In the genomic region with DNA sequence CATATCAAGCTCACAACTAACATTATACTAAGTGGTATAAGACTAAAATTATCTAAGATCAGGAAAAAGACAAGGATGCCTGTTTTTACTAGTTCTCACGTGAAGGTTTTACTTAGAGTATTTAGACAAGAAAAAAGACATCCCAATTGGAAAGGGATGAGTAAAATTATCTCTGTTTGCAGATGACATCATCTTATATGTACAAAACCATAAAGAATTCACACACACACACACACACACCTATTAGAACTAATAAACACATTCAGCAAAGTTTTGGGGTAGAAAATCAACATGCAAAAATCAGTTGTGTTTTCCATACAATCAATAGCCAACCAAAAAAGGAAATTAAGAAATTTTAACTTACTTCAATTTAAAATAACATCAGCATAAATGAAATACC, we compare ENCODE assay signal across 3 cellular contexts.
TF ChIP-seq lines count a peak whose summit lies in the region.

No MANE protein-coding gene starts in this region.

TF ChIP-seq in HepG2, 621 proteins besides CTCF, POLR2A, EP300 and RAD21:
- TF ChIP-seq ATF7 (IDR thresholded peaks at IDR 0.05) (peak; percentile 92), ATF7 (CRISPR knock-in tag; IDR thresholded peaks at IDR 0.05) (no peak), SIN3B (IDR thresholded peaks at IDR 0.05; ENCODE audit: low read length) (no peak), FOXA3 (CRISPR knock-in tag; IDR thresholded peaks at IDR 0.05) (no peak), SYNCRIP (IDR thresholded peaks at IDR 0.05; ENCODE audit: insufficient read depth, low read depth, low read length) (no peak), ZNF441 (CRISPR knock-in tag; IDR thresholded peaks at IDR 0.05; ENCODE audit: borderline replicate concordance) (no peak)

TF ChIP-seq in GM23338, 12 proteins besides CTCF, POLR2A, EP300 and RAD21:
- TF ChIP-seq, protein P1, sequence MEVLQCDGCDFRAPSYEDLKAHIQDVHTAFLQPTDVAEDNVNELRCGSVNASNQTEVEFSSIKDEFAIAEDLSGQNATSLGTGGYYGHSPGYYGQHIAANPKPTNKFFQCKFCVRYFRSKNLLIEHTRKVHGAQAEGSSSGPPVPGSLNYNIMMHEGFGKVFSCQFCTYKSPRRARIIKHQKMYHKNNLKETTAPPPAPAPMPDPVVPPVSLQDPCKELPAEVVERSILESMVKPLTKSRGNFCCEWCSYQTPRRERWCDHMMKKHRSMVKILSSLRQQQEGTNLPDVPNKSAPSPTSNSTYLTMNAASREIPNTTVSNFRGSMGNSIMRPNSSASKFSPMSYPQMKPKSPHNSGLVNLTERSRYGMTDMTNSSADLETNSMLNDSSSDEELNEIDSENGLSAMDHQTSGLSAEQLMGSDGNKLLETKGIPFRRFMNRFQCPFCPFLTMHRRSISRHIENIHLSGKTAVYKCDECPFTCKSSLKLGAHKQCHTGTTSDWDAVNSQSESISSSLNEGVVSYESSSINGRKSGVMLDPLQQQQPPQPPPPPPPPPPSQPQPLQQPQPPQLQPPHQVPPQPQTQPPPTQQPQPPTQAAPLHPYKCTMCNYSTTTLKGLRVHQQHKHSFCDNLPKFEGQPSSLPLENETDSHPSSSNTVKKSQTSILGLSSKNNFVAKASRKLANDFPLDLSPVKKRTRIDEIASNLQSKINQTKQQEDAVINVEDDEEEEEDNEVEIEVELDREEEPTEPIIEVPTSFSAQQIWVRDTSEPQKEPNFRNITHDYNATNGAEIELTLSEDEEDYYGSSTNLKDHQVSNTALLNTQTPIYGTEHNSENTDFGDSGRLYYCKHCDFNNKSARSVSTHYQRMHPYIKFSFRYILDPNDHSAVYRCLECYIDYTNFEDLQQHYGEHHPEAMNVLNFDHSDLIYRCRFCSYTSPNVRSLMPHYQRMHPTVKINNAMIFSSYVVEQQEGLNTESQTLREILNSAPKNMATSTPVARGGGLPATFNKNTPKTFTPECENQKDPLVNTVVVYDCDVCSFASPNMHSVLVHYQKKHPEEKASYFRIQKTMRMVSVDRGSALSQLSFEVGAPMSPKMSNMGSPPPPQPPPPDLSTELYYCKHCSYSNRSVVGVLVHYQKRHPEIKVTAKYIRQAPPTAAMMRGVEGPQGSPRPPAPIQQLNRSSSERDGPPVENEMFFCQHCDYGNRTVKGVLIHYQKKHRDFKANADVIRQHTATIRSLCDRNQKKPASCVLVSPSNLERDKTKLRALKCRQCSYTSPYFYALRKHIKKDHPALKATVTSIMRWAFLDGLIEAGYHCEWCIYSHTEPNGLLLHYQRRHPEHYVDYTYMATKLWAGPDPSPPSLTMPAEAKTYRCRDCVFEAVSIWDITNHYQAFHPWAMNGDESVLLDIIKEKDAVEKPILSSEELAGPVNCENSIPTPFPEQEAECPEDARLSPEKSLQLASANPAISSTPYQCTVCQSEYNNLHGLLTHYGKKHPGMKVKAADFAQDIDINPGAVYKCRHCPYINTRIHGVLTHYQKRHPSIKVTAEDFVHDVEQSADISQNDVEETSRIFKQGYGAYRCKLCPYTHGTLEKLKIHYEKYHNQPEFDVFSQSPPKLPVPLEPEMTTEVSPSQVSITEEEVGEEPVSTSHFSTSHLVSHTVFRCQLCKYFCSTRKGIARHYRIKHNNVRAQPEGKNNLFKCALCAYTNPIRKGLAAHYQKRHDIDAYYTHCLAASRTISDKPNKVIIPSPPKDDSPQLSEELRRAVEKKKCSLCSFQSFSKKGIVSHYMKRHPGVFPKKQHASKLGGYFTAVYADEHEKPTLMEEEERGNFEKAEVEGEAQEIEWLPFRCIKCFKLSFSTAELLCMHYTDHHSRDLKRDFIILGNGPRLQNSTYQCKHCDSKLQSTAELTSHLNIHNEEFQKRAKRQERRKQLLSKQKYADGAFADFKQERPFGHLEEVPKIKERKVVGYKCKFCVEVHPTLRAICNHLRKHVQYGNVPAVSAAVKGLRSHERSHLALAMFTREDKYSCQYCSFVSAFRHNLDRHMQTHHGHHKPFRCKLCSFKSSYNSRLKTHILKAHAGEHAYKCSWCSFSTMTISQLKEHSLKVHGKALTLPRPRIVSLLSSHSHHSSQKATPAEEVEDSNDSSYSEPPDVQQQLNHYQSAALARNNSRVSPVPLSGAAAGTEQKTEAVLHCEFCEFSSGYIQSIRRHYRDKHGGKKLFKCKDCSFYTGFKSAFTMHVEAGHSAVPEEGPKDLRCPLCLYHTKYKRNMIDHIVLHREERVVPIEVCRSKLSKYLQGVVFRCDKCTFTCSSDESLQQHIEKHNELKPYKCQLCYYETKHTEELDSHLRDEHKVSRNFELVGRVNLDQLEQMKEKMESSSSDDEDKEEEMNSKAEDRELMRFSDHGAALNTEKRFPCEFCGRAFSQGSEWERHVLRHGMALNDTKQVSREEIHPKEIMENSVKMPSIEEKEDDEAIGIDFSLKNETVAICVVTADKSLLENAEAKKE (CRISPR knock-in tag; IDR thresholded peaks at IDR 0.05), result no peak

TF ChIP-seq in HEK293, 187 proteins besides CTCF, POLR2A, EP300 and RAD21:
- no peak for TF ChIP-seq ZNF521 (tag by site-specific recombination; IDR thresholded peaks at IDR 0.05)
- peak; percentile 28; the same call in 1 of the 2 replicates for TF ChIP-seq ATF2 (tag by site-specific recombination; IDR thresholded peaks at IDR 0.05; ENCODE audit: low read depth)
